13 cellular contexts compared by ENCODE assay signal in the genomic region with DNA sequence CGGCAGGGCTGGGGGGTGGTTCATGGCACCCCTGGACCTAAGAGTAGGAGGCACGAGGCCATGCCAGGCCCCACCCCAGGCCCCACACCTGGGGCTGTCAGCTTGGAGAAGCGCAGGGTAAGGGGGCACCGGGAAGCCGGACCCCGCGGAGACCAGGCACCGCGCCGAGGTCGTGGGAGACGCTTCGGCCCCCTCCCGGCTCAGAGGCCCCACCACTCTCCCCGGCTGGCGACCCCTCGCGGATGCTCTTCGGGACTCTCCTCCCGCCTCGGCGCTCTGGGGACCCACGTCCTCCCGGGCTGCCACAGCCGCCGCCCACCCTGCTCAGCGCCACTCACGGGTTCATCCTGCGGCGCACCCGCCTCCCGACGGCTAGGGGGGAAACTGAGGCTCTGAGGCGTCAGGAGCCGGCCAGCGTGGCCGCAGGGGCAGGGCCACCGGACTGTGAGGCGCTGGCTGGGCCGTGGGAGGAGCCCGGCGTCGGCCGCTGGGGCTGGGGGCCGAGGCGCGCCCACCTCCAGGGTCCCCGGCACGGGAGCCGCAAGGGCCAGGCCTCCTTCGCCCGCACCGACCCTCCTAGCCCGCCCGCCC. TPM values are rescaled to one million over a fixed set of nuclear protein-coding genes. Genes with fewer than 3 reads are reported as not detected.
"Had no signal": no experiment of that assay in that cellular context is flagged by ENCODE, and none has a peak within 500 bp of the region (broad histone marks: within the 10 kb centered on the region; RNA-seq: fewer than 3 reads in every experiment).

No MANE protein-coding gene starts in this region.

- H3K4me3 ChIP-seq: ascending aorta, lung, SJSA1, tibial nerve had no signal

- H3K9me3 ChIP-seq: ascending aorta, SJSA1 had no signal

- H3K4me1 Mint-ChIP-seq: activated CD4-positive, alpha-beta memory T cell treated with anti-CD3 and anti-CD28 coated beads, Interleukin-2, amount 10 ng/mL, durations not matched to agents 7 days and 5 days had no signal

- H3K4me1 ChIP-seq: ascending aorta, SJSA1 had no signal

- H3K27ac ChIP-seq: ascending aorta, foreskin keratinocyte, SJSA1, tibial nerve had no signal

- H3K27ac Mint-ChIP-seq: activated CD4-positive, alpha-beta memory T cell treated with anti-CD3 and anti-CD28 coated beads, Interleukin-2, amount 10 ng/mL, durations not matched to agents 7 days and 5 days; activated naive CD8-positive, alpha-beta T cell treated with anti-CD3 and anti-CD28 coated beads for 36 hours; activated T-cell treated with anti-CD3 and anti-CD28 coated beads, Interleukin-2, amount 50 U/mL, for 72 hours; naive thymus-derived CD4-positive, alpha-beta T cell had no signal

- DNase-seq: activated CD4-positive, alpha-beta memory T cell treated with anti-CD3 and anti-CD28 coated beads, Interleukin-2, amount 10 ng/mL, durations not matched to agents 7 days and 5 days; activated CD4-positive, alpha-beta T cell treated with anti-CD3 and anti-CD28 coated beads for 1 hour; activated gamma-delta T cell treated with Interleukin-2 at 50 U/mL for 16 hours; activated naive CD8-positive, alpha-beta T cell treated with anti-CD3 and anti-CD28 coated beads for 36 hours; activated T-cell treated with anti-CD3 and anti-CD28 coated beads, Interleukin-2, amount 50 U/mL, for 72 hours; foreskin keratinocyte; head of caudate nucleus; naive thymus-derived CD4-positive, alpha-beta T cell; T-helper 9 cell had no signal

- H3K4me3 Mint-ChIP-seq: activated CD4-positive, alpha-beta memory T cell treated with anti-CD3 and anti-CD28 coated beads, Interleukin-2, amount 10 ng/mL, durations not matched to agents 7 days and 5 days; activated naive CD8-positive, alpha-beta T cell treated with anti-CD3 and anti-CD28 coated beads for 36 hours; activated T-cell treated with anti-CD3 and anti-CD28 coated beads, Interleukin-2, amount 50 U/mL, for 72 hours; naive thymus-derived CD4-positive, alpha-beta T cell had no signal

- H3K27me3 Mint-ChIP-seq: activated naive CD8-positive, alpha-beta T cell treated with anti-CD3 and anti-CD28 coated beads for 36 hours had no signal

- ATAC-seq: activated T-cell treated with anti-CD3 and anti-CD28 coated beads, Interleukin-2, amount 50 U/mL, for 72 hours; foreskin keratinocyte; naive thymus-derived CD4-positive, alpha-beta T cell had no signal

- H3K9me3 Mint-ChIP-seq: activated CD4-positive, alpha-beta memory T cell treated with anti-CD3 and anti-CD28 coated beads, Interleukin-2, amount 10 ng/mL, durations not matched to agents 7 days and 5 days; activated naive CD8-positive, alpha-beta T cell treated with anti-CD3 and anti-CD28 coated beads for 36 hours; activated T-cell treated with anti-CD3 and anti-CD28 coated beads, Interleukin-2, amount 50 U/mL, for 72 hours; naive thymus-derived CD4-positive, alpha-beta T cell had no signal

- H3K27me3 ChIP-seq: ascending aorta, foreskin keratinocyte, tibial nerve had no signal

RNA-seq across cellular contexts. Expression of a gene that starts 25.9 kb away (rescaled TPM):
- polyA plus RNA-seq: naive thymus-derived CD4-positive, alpha-beta T cell had no signal
